3 cellular contexts compared by ENCODE assay signal in the genomic region with DNA sequence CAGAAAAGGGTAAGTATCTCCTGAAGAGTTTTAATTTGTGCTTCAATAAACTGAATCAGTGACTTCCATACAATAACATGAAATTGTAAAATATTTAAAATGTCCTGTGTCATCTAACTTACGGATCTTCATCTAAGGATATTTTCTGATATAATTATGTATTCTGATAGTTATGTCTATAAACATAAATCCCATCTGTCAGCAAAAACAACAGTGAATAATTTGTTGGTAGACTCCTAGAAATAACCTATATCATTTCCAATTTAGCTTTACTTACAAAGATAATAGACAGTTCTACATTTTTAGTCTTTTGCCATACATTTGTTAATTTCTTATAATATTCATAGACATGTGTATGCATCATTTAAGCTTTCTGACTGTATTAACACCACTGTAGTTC.
TF ChIP-seq lines count a peak whose summit lies in the region.

No MANE protein-coding gene starts in this region.

TF ChIP-seq in A549, 52 proteins besides CTCF, POLR2A, EP300 and RAD21:
- TF ChIP-seq RFX5 (IDR thresholded peaks at IDR 0.05) (no peak), MAFK (IDR thresholded peaks at IDR 0.05; ENCODE audit: partially characterized antibody) (peak; percentile 86)

TF ChIP-seq in IMR-90, 13 proteins besides CTCF, POLR2A, EP300 and RAD21:
- TF ChIP-seq MAFK (IDR thresholded peaks at IDR 0.05; ENCODE audit: low read depth, low read length) (peak; percentile 89), RCOR1 (IDR thresholded peaks at IDR 0.05; ENCODE audit: insufficient replicate concordance, low read length) (no peak)

TF ChIP-seq in K562, 482 proteins besides CTCF, POLR2A, EP300 and RAD21:
- no peak for TF ChIP-seq ZNF23 (CRISPR knock-in tag; IDR thresholded peaks at IDR 0.05)
- no peak for TF ChIP-seq NCOR1 (IDR thresholded peaks at IDR 0.05)
- TF ChIP-seq BRCA1 (IDR thresholded peaks at IDR 0.05), result no peak
- no peak for TF ChIP-seq BRCA1 (CRISPR knock-in tag; IDR thresholded peaks at IDR 0.05)
- no peak for TF ChIP-seq ZC3H8 (IDR thresholded peaks at IDR 0.05)
- no peak for TF ChIP-seq BMI1 (IDR thresholded peaks at IDR 0.05; ENCODE audit: low read length)
- TF ChIP-seq KAT8 (IDR thresholded peaks at IDR 0.05; ENCODE audit: low read depth), result no peak
- TF ChIP-seq, protein P1, sequence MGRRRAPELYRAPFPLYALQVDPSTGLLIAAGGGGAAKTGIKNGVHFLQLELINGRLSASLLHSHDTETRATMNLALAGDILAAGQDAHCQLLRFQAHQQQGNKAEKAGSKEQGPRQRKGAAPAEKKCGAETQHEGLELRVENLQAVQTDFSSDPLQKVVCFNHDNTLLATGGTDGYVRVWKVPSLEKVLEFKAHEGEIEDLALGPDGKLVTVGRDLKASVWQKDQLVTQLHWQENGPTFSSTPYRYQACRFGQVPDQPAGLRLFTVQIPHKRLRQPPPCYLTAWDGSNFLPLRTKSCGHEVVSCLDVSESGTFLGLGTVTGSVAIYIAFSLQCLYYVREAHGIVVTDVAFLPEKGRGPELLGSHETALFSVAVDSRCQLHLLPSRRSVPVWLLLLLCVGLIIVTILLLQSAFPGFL (CRISPR knock-in tag; IDR thresholded peaks at IDR 0.05), result no peak
- peak; percentile 42; the same call in 1 of the 2 replicates for TF ChIP-seq MAFG (tag; conservative IDR thresholded peaks at IDR 0.05)
- TF ChIP-seq TGIF2 (CRISPR knock-in tag; IDR thresholded peaks at IDR 0.05), result no peak
- no peak for TF ChIP-seq NEUROD1 (IDR thresholded peaks at IDR 0.05; ENCODE audit: borderline replicate concordance, low read depth, low read length, partially characterized antibody)
- TF ChIP-seq ZNF584 (CRISPR knock-in tag; IDR thresholded peaks at IDR 0.05; ENCODE audit: low read depth), result no peak
- TF ChIP-seq, protein P2, sequence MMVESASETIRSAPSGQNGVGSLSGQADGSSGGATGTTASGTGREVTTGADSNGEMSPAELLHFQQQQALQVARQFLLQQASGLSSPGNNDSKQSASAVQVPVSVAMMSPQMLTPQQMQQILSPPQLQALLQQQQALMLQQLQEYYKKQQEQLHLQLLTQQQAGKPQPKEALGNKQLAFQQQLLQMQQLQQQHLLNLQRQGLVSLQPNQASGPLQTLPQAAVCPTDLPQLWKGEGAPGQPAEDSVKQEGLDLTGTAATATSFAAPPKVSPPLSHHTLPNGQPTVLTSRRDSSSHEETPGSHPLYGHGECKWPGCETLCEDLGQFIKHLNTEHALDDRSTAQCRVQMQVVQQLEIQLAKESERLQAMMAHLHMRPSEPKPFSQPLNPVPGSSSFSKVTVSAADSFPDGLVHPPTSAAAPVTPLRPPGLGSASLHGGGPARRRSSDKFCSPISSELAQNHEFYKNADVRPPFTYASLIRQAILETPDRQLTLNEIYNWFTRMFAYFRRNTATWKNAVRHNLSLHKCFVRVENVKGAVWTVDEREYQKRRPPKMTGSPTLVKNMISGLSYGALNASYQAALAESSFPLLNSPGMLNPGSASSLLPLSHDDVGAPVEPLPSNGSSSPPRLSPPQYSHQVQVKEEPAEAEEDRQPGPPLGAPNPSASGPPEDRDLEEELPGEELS (CRISPR knock-in tag; IDR thresholded peaks at IDR 0.05; ENCODE audit: borderline replicate concordance), result no peak
- no peak for TF ChIP-seq MCM5 (IDR thresholded peaks at IDR 0.05; ENCODE audit: low read depth)
- TF ChIP-seq, protein P3, sequence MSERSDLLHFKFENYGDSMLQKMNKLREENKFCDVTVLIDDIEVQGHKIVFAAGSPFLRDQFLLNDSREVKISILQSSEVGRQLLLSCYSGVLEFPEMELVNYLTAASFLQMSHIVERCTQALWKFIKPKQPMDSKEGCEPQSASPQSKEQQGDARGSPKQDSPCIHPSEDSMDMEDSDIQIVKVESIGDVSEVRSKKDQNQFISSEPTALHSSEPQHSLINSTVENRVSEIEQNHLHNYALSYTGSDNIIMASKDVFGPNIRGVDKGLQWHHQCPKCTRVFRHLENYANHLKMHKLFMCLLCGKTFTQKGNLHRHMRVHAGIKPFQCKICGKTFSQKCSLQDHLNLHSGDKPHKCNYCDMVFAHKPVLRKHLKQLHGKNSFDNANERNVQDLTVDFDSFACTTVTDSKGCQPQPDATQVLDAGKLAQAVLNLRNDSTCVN (CRISPR knock-in tag; IDR thresholded peaks at IDR 0.05), result no peak
- no peak for TF ChIP-seq ETS2 (tag; IDR thresholded peaks at IDR 0.05; ENCODE audit: borderline replicate concordance, poor library complexity, severe bottlenecking)
- TF ChIP-seq ZSCAN29 (IDR thresholded peaks at IDR 0.05), result no peak
- no peak for TF ChIP-seq RBM17 (IDR thresholded peaks at IDR 0.05; ENCODE audit: borderline replicate concordance, low read depth, low read length)
- TF ChIP-seq, protein P4, sequence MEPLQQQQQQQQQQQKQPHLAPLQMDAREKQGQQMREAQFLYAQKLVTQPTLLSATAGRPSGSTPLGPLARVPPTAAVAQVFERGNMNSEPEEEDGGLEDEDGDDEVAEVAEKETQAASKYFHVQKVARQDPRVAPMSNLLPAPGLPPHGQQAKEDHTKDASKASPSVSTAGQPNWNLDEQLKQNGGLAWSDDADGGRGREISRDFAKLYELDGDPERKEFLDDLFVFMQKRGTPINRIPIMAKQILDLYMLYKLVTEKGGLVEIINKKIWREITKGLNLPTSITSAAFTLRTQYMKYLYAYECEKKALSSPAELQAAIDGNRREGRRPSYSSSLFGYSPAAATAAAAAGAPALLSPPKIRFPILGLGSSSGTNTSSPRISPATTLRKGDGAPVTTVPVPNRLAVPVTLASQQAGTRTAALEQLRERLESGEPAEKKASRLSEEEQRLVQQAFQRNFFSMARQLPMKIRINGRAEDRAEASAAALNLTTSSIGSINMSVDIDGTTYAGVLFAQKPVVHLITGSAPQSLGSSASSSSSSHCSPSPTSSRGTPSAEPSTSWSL (CRISPR knock-in tag; IDR thresholded peaks at IDR 0.05; ENCODE audit: borderline replicate concordance), result no peak
- TF ChIP-seq THRAP3 (IDR thresholded peaks at IDR 0.05; ENCODE audit: borderline replicate concordance), result no peak
- peak; percentile 77 for TF ChIP-seq MAFK (IDR thresholded peaks at IDR 0.05; ENCODE audit: low read length)
- TF ChIP-seq, protein P5, sequence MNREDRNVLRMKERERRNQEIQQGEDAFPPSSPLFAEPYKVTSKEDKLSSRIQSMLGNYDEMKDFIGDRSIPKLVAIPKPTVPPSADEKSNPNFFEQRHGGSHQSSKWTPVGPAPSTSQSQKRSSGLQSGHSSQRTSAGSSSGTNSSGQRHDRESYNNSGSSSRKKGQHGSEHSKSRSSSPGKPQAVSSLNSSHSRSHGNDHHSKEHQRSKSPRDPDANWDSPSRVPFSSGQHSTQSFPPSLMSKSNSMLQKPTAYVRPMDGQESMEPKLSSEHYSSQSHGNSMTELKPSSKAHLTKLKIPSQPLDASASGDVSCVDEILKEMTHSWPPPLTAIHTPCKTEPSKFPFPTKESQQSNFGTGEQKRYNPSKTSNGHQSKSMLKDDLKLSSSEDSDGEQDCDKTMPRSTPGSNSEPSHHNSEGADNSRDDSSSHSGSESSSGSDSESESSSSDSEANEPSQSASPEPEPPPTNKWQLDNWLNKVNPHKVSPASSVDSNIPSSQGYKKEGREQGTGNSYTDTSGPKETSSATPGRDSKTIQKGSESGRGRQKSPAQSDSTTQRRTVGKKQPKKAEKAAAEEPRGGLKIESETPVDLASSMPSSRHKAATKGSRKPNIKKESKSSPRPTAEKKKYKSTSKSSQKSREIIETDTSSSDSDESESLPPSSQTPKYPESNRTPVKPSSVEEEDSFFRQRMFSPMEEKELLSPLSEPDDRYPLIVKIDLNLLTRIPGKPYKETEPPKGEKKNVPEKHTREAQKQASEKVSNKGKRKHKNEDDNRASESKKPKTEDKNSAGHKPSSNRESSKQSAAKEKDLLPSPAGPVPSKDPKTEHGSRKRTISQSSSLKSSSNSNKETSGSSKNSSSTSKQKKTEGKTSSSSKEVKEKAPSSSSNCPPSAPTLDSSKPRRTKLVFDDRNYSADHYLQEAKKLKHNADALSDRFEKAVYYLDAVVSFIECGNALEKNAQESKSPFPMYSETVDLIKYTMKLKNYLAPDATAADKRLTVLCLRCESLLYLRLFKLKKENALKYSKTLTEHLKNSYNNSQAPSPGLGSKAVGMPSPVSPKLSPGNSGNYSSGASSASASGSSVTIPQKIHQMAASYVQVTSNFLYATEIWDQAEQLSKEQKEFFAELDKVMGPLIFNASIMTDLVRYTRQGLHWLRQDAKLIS (CRISPR knock-in tag; IDR thresholded peaks at IDR 0.05), result no peak
- no peak for TF ChIP-seq PRPF4 (IDR thresholded peaks at IDR 0.05; ENCODE audit: insufficient read depth, low read depth, low read length, poor library complexity, severe bottlenecking)
- TF ChIP-seq ZNF436 (CRISPR knock-in tag; IDR thresholded peaks at IDR 0.05), result no peak
- no peak for TF ChIP-seq KDM5B (IDR thresholded peaks at IDR 0.05; ENCODE audit: insufficient replicate concordance, low read depth, low read length)
- TF ChIP-seq ELF4 (CRISPR knock-in tag; IDR thresholded peaks at IDR 0.05), result no peak
- peak; percentile 81 for TF ChIP-seq ZNF316 (IDR thresholded peaks at IDR 0.05)
- no peak for TF ChIP-seq ZNF282 (CRISPR knock-in tag; IDR thresholded peaks at IDR 0.05)
- TF ChIP-seq BDP1 (IDR thresholded peaks at IDR 0.05; ENCODE audit: insufficient read depth, insufficient read length), result no peak
- peak; percentile 70; the same call in 1 of the 2 replicates for TF ChIP-seq MAFF (IDR thresholded peaks at IDR 0.05; ENCODE audit: low read length)
- TF ChIP-seq NCOA6 (IDR thresholded peaks at IDR 0.05), result no peak
- TF ChIP-seq C11orf30 (IDR thresholded peaks at IDR 0.05; ENCODE audit: low read depth), result peak; percentile 66
- TF ChIP-seq, protein P6, sequence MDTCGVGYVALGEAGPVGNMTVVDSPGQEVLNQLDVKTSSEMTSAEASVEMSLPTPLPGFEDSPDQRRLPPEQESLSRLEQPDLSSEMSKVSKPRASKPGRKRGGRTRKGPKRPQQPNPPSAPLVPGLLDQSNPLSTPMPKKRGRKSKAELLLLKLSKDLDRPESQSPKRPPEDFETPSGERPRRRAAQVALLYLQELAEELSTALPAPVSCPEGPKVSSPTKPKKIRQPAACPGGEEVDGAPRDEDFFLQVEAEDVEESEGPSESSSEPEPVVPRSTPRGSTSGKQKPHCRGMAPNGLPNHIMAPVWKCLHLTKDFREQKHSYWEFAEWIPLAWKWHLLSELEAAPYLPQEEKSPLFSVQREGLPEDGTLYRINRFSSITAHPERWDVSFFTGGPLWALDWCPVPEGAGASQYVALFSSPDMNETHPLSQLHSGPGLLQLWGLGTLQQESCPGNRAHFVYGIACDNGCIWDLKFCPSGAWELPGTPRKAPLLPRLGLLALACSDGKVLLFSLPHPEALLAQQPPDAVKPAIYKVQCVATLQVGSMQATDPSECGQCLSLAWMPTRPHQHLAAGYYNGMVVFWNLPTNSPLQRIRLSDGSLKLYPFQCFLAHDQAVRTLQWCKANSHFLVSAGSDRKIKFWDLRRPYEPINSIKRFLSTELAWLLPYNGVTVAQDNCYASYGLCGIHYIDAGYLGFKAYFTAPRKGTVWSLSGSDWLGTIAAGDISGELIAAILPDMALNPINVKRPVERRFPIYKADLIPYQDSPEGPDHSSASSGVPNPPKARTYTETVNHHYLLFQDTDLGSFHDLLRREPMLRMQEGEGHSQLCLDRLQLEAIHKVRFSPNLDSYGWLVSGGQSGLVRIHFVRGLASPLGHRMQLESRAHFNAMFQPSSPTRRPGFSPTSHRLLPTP (IDR thresholded peaks at IDR 0.05; ENCODE audit: borderline replicate concordance, extremely low read depth, insufficient read length), result no peak
- TF ChIP-seq, protein P7, sequence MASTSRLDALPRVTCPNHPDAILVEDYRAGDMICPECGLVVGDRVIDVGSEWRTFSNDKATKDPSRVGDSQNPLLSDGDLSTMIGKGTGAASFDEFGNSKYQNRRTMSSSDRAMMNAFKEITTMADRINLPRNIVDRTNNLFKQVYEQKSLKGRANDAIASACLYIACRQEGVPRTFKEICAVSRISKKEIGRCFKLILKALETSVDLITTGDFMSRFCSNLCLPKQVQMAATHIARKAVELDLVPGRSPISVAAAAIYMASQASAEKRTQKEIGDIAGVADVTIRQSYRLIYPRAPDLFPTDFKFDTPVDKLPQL (IDR thresholded peaks at IDR 0.05; ENCODE audit: extremely low read depth, insufficient read length), result no peak
- TF ChIP-seq HMG20B (CRISPR knock-in tag; IDR thresholded peaks at IDR 0.05), result no peak
- no peak for TF ChIP-seq ZNF444 (CRISPR knock-in tag; IDR thresholded peaks at IDR 0.05)
- no peak for TF ChIP-seq RBM15 (IDR thresholded peaks at IDR 0.05; ENCODE audit: insufficient read depth, low read length)
- no peak for TF ChIP-seq RFX7 (CRISPR knock-in tag; IDR thresholded peaks at IDR 0.05)
- no peak for TF ChIP-seq GABPB2 (CRISPR knock-in tag; conservative IDR thresholded peaks at IDR 0.05)
TF ChIP-seq in K562: peak in this region for 5.
